Comparison of ENCODE assay signal across 8 cellular contexts in genomic region chr2:74146929-74147728, GRCh38. TPM values are rescaled to one million over a fixed set of nuclear protein-coding genes. Genes with fewer than 3 reads are reported as not detected.
DNase-seq lines count a peak whose midpoint lies in the region; ATAC-seq and TF ChIP-seq lines count a peak whose summit lies in the region.

No MANE protein-coding gene starts in this region.

- intact Hi-C loops in body of pancreas (cut with DNase I) (loop anchor here (10.0 kb wide), 1 partner anchor 322 kb away; the partner anchor contains the start of gene STAMBP), left lung (cut with DNase I) (no loop called here)

- H3K27me3 ChIP-seq in body of pancreas (no peaks in the 10 kb centered on the region), left lung (no peaks in the 10 kb centered on the region)

- TF ChIP-seq CTCF in LNCaP clone FGC (IDR thresholded peaks at IDR 0.05; ENCODE audit: control insufficient read depth, extremely low read depth, insufficient read depth) (no peak), body of pancreas (IDR thresholded peaks at IDR 0.05) (no peak), left lung (IDR thresholded peaks at IDR 0.05) (no peak)

- 6 to 7% methylated on average over 24 to 29 of the region's 29 CpGs for WGBS in body of pancreas, 2 donors

- H3K27ac ChIP-seq in body of pancreas (peak overlapping the region; percentile 5 to 76 (median 56)), left lung (peak overlapping the region in 1 of 2 donors; percentile 72), temporal lobe (ENCODE audit: low read depth, low read length) (peak overlapping the region; percentile 52)

- H3K9me3 ChIP-seq in body of pancreas (no peaks in the 10 kb centered on the region), left lung (no peaks in the 10 kb centered on the region)

- peak; percentile 29 for ATAC-seq in GM19463 (IDR thresholded peaks at IDR 0.05; ENCODE audit: unreplicated experiment)
- no peak for ATAC-seq in body of pancreas
- peak; percentile 8 for ATAC-seq in left lung

- peak overlapping the region; percentile 63 for H3K4me3 ChIP-seq in LNCaP clone FGC (ENCODE audit: low read depth, low read length)
- peak overlapping the region; percentile 24 to 88 for H3K4me3 ChIP-seq in body of pancreas
- peak overlapping the region; percentile 68 to 82 for H3K4me3 ChIP-seq in left lung

- no peaks in the 10 kb centered on the region for H3K36me3 ChIP-seq in body of pancreas (replicated peaks in 1 of 2; ENCODE audit: insufficient read depth in 1 of 2, low read depth in 2 of 2)
- H3K36me3 ChIP-seq in left lung: peaks cover 0 to 31% of the 10 kb centered on the region in 2 donors

- TF ChIP-seq POLR2A in body of pancreas (IDR thresholded peaks at IDR 0.05): no peak

- DNase-seq in CMK (ENCODE audit: low read depth) (peak; percentile 35), LNCaP clone FGC (ENCODE audit: low read depth) (no peak), body of pancreas (peak in 1 of 4 donors; percentile 13), left lung (no peak), KG1 (lab: John Stamatoyannopoulos, UW) (no peak)
- no peak for DNase-seq in activated CD4-positive, alpha-beta T cell treated with anti-CD3 and anti-CD28 coated beads for 4 hours

- H3K4me1 ChIP-seq in body of pancreas (peaks cover 26% of the 10 kb centered on the region), left lung (peaks cover 5 to 25% of the 10 kb centered on the region in 2 donors)

RNA-seq across cellular contexts. Expression of gene BOLA3, which starts 0.6 kb away (rescaled TPM):
- total RNA-seq in body of pancreas (10 to 100 TPM; 17.1 to 41.5 TPM), left lung (10 to 100 TPM; 34.7 to 39.6 TPM), temporal lobe (19.7 TPM)

RNA-seq across cellular contexts. Expression of gene MOB1A, which starts 31.6 kb away (rescaled TPM):
- total RNA-seq in body of pancreas: 10 to 100 TPM; 26.7 to 37.9 TPM
- 100 to 1,000 TPM; 120 to 154 TPM for total RNA-seq in left lung
- 26.8 TPM for total RNA-seq in temporal lobe

RNA-seq across cellular contexts. Expression of gene MTHFD2, which starts 51.3 kb away (rescaled TPM):
- total RNA-seq in body of pancreas (10 to 100 TPM; 15.8 to 25.7 TPM), left lung (10 to 100 TPM; 44.6 to 81.2 TPM), temporal lobe (12.3 TPM)
